ENCODE assay signal across 13 cellular contexts in the genomic region with DNA sequence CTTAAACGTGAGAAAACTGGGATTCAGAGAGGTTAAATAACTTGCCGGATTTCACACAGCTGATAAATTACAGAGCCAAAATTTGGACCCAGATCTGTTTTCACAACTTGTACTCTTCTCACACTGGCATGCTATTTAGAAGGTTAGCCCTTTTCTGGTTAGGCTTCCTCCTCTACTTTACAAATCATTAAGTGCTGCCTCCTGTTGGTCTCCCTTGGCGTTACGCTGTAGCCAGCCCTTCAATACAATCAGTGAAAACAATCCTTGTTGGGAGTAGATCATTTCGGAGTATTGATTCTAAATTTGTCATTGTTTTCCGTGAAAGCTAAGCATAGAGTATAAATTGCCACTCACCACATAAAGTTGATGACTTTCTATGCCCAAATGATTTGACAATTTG.
A peak's percentile ranks its signal among the peaks of the same experiment; 100 is the strongest.
DNase-seq lines count a peak whose midpoint lies in the region; ATAC-seq and TF ChIP-seq lines count a peak whose summit lies in the region.
"Had no signal": no experiment of that assay in that cellular context is flagged by ENCODE, and none has a peak within 500 bp of the region (broad histone marks: within the 10 kb centered on the region; RNA-seq: fewer than 3 reads in every experiment).

No MANE protein-coding gene starts in this region.

- no peaks in the 10 kb centered on the region for H3K9me3 Mint-ChIP-seq in stimulated activated memory B cell treated with anti-CD40 and anti-IgM and Interleukin-4, amounts not matched to agents 10 μg/mL and 1 μg/mL and 100 μg/mL, for 72 hours
- H3K9me3 Mint-ChIP-seq: activated T-helper 17 cell treated with anti-CD3 and anti-CD28 coated beads, Interleukin-2, amount 50 U/mL, for 72 hours had no signal

- H3K27ac Mint-ChIP-seq in stimulated activated memory B cell treated with anti-CD40 and anti-IgM and Interleukin-4, amounts not matched to agents 10 μg/mL and 1 μg/mL and 100 μg/mL, for 72 hours = no peak overlapping the region

- CTCF ChIA-PET in PC-9 (lab: Charles Lee) = no interaction called here

- H3K4me2 ChIP-seq in PC-9 = no peak overlapping the region

- no peak for TF ChIP-seq POLR2A in erythroblast (IDR thresholded peaks at IDR 0.05; ENCODE audit: low read length)

- H3K27ac ChIP-seq in PC-9 = no peak overlapping the region
- H3K27ac ChIP-seq: esophagus muscularis mucosa had no signal

- H3K9me3 ChIP-seq in PC-9 (ENCODE audit: insufficient read depth, low read depth) = no peaks in the 10 kb centered on the region
- H3K9me3 ChIP-seq: Caco-2, esophagus muscularis mucosa had no signal

- intact Hi-C loops in PC-9 (cut with micrococcal nuclease; ENCODE audit: unreplicated experiment) = no loop called here
- intact Hi-C loops in Right ventricle myocardium superior (cut with DNase I) = no loop called here

- 0 out of 2 replicates have a peak, but pooled peaks have one; percentile 27 for TF ChIP-seq CTCF in PC-9 (conservative IDR thresholded peaks at IDR 0.05)

- DNase-seq in stimulated activated CD4-positive, alpha-beta T cell treated with anti-CD3 and anti-CD28 coated beads, Interleukin-4, amount 100 ng/mL, for 1 hour = peak; percentile 16
- DNase-seq in stimulated activated CD4-positive, alpha-beta T cell treated with anti-CD3 and anti-CD28 coated beads, Interleukin-1b, Interleukin-23, amount 100 ng/mL, for 48 hours = no peak
- no peak for DNase-seq in PC-9
- DNase-seq in erythroblast (lab: John Stamatoyannopoulos, UW) = peak; percentile 7 to 40
- DNase-seq in Right ventricle myocardium superior = no peak
- DNase-seq: NCI-H1417 treated with DMSO at 0.1 percent for 48 hours, SHP77 treated with DMSO at 0.1 percent for 48 hours had no signal

- no TSS peak for BruUV-seq in PC-9 (replicated peaks; lab: Mats Ljungman, UMichigan)

- H3K27me3 ChIP-seq in PC-9 (ENCODE audit: insufficient read depth, low read depth) = no peaks in the 10 kb centered on the region
- H3K27me3 ChIP-seq: esophagus muscularis mucosa had no signal

- no peaks in the 10 kb centered on the region for H4K20me1 ChIP-seq in PC-9 (ENCODE audit: insufficient read depth)

- peaks cover 6% of the 10 kb centered on the region for H3K4me1 Mint-ChIP-seq in stimulated activated memory B cell treated with anti-CD40 and anti-IgM and Interleukin-4, amounts not matched to agents 10 μg/mL and 1 μg/mL and 100 μg/mL, for 72 hours

- no peak overlapping the region for H3K4me3 Mint-ChIP-seq in stimulated activated memory B cell treated with anti-CD40 and anti-IgM and Interleukin-4, amounts not matched to agents 10 μg/mL and 1 μg/mL and 100 μg/mL, for 72 hours
- H3K4me3 Mint-ChIP-seq: activated T-helper 17 cell treated with anti-CD3 and anti-CD28 coated beads, Interleukin-2, amount 50 U/mL, for 72 hours had no signal

- H3K27me3 Mint-ChIP-seq in stimulated activated memory B cell treated with anti-CD40 and anti-IgM and Interleukin-4, amounts not matched to agents 10 μg/mL and 1 μg/mL and 100 μg/mL, for 72 hours = no peaks in the 10 kb centered on the region
- H3K27me3 Mint-ChIP-seq: activated T-helper 17 cell treated with anti-CD3 and anti-CD28 coated beads, Interleukin-2, amount 50 U/mL, for 72 hours had no signal

- H3K36me3 Mint-ChIP-seq in stimulated activated memory B cell treated with anti-CD40 and anti-IgM and Interleukin-4, amounts not matched to agents 10 μg/mL and 1 μg/mL and 100 μg/mL, for 72 hours = peaks cover 6% of the 10 kb centered on the region

- H3K4me1 ChIP-seq in PC-9 (replicated peaks; ENCODE audit: insufficient read depth) = no peaks in the 10 kb centered on the region
- H3K4me1 ChIP-seq: Caco-2, esophagus muscularis mucosa had no signal

- H3K36me3 ChIP-seq in PC-9 (ENCODE audit: low read depth) = no peaks in the 10 kb centered on the region
- H3K36me3 ChIP-seq: esophagus muscularis mucosa had no signal

- no peak overlapping the region for H3K4me3 ChIP-seq in PC-9
- H3K4me3 ChIP-seq: esophagus muscularis mucosa had no signal

- ATAC-seq in stimulated activated memory B cell treated with anti-CD40 and anti-IgM and Interleukin-4, amounts not matched to agents 10 μg/mL and 1 μg/mL and 100 μg/mL, for 72 hours = no peak
- ATAC-seq in HG02610 (IDR thresholded peaks at IDR 0.05; ENCODE audit: unreplicated experiment) (no peak), GM18861 (IDR thresholded peaks at IDR 0.05; ENCODE audit: unreplicated experiment) (no peak), Right ventricle myocardium superior (ENCODE audit: poor library complexity) (no peak)
- ATAC-seq: activated T-helper 17 cell treated with anti-CD3 and anti-CD28 coated beads, Interleukin-2, amount 50 U/mL, for 72 hours had no signal

- POLR2A ChIA-PET in PC-9 (lab: Charles Lee; ENCODE audit: unreplicated experiment) = no interaction called here

- no peaks in the 10 kb centered on the region for H3F3A ChIP-seq in PC-9 (ENCODE audit: insufficient read depth, low read depth)

- H3K9me2 ChIP-seq in PC-9 (ENCODE audit: insufficient read depth) = no peaks in the 10 kb centered on the region

- H3K79me2 ChIP-seq in PC-9 (ENCODE audit: low read depth) = no peaks in the 10 kb centered on the region

- H2AFZ ChIP-seq in PC-9 = no peak overlapping the region

Comparison
In these comparisons a context has a peak if more than half of its experiments do, and no peak if none do; other contexts are left out.
1. DNase-seq: peak in stimulated activated CD4-positive, alpha-beta T cell treated with anti-CD3 and anti-CD28 coated beads, Interleukin-4, amount 100 ng/mL, for 1 hour (single experiment) and erythroblast (2 of 2); none in stimulated activated CD4-positive, alpha-beta T cell treated with anti-CD3 and anti-CD28 coated beads, Interleukin-1b, Interleukin-23, amount 100 ng/mL, for 48 hours (single experiment), PC-9 (0 of 2) and Right ventricle myocardium superior (single experiment).